In genomic region chr13:90890435-90890834, GRCh38 we compare ENCODE assay signal across 19 cellular contexts.
DNase-seq lines count a peak whose midpoint lies in the region; ATAC-seq, FAIRE-seq and TF ChIP-seq lines count a peak whose summit lies in the region.
"Had no signal": no experiment of that assay in that cellular context is flagged by ENCODE, and none has a peak within 500 bp of the region (broad histone marks: within the 10 kb centered on the region; RNA-seq: fewer than 3 reads in every experiment).

No MANE protein-coding gene starts in this region.

- H3K27me3 ChIP-seq in GM23338 (ENCODE audit: insufficient read depth) (no peaks in the 10 kb centered on the region), mesenchymal stem cell (ENCODE audit: control insufficient read depth in 1 of 2, insufficient read depth in 1 of 2, low read length in 2 of 2) (no peaks in the 10 kb centered on the region)

- no peak overlapping the region for H3K18ac ChIP-seq in mesenchymal stem cell (ENCODE audit: low read depth in 1 of 2, low read length in 2 of 2)

- H2BK120ac ChIP-seq in mesenchymal stem cell (ENCODE audit: low read depth, low read length) = no peak overlapping the region

- H3K23ac ChIP-seq in mesenchymal stem cell (ENCODE audit: low read length in 2 of 2) = no peak overlapping the region

- H3K9me2 ChIP-seq in GM23338 (ENCODE audit: insufficient read depth) = no peaks in the 10 kb centered on the region; the same call in 1 of the 2 replicates

- no peak overlapping the region for H3K27ac Mint-ChIP-seq in GM23338

- H4K20me1 ChIP-seq in GM23338 (replicated peaks; ENCODE audit: insufficient read depth) = no peaks in the 10 kb centered on the region

- H2BK15ac ChIP-seq in mesenchymal stem cell (ENCODE audit: low read depth, poor library complexity, severe bottlenecking) = no peak overlapping the region

- no peak overlapping the region for H3K4me3 ChIP-seq in GM23338
- H3K4me3 ChIP-seq in kidney (ENCODE audit: low read length in 2 of 2) = no peak overlapping the region
- no peak overlapping the region for H3K4me3 ChIP-seq in mesenchymal stem cell (ENCODE audit: insufficient read depth in 1 of 2, low read depth in 1 of 2, low read length in 2 of 2)

- H3K4me2 ChIP-seq in GM23338 (no peak overlapping the region), mesenchymal stem cell (ENCODE audit: low read length, poor library complexity, severe bottlenecking) (no peak overlapping the region)

- no peaks in the 10 kb centered on the region for H3K79me1 ChIP-seq in mesenchymal stem cell (replicated peaks; ENCODE audit: low read length, poor library complexity, severe bottlenecking)

- no peak overlapping the region for H2BK5ac ChIP-seq in mesenchymal stem cell (ENCODE audit: low read depth, low read length, poor library complexity, severe bottlenecking)

- H4K91ac ChIP-seq in mesenchymal stem cell (ENCODE audit: low read length) = no peak overlapping the region

- no peaks in the 10 kb centered on the region for H3K9me3 ChIP-seq in kidney (ENCODE audit: control insufficient read depth in 1 of 2, low read length in 2 of 2)
- no peaks in the 10 kb centered on the region for H3K9me3 ChIP-seq in mesenchymal stem cell (ENCODE audit: control insufficient read depth, low read length)

- no peaks in the 10 kb centered on the region for H3K36me3 ChIP-seq in GM23338 (ENCODE audit: insufficient read depth)
- no peaks in the 10 kb centered on the region for H3K36me3 ChIP-seq in kidney (ENCODE audit: control insufficient read depth in 1 of 2, insufficient read depth in 2 of 2, low read length in 2 of 2)
- no peaks in the 10 kb centered on the region for H3K36me3 ChIP-seq in mesenchymal stem cell (ENCODE audit: control insufficient read depth in 1 of 2, insufficient read depth in 2 of 2, low read depth in 1 of 2, low read length in 2 of 2)

- no peak overlapping the region for H2BK12ac ChIP-seq in mesenchymal stem cell (ENCODE audit: low read length in 2 of 2)

- no peaks in the 10 kb centered on the region for H3F3A ChIP-seq in GM23338 (replicated peaks; ENCODE audit: low read depth)

- no CpG with 5 or more reads among the region's 1 CpG for WGBS in mesenchymal stem cell

- H4K8ac ChIP-seq in mesenchymal stem cell (ENCODE audit: low read length) = no peak overlapping the region

- no peak overlapping the region for H3K4ac ChIP-seq in mesenchymal stem cell (ENCODE audit: low read depth in 1 of 2, low read length in 2 of 2)

- no peak overlapping the region for H3K14ac ChIP-seq in mesenchymal stem cell (ENCODE audit: low read length in 2 of 2)

- no peaks in the 10 kb centered on the region for H3K27me3 Mint-ChIP-seq in GM23338 (ENCODE audit: insufficient read depth, low read depth, poor library complexity)

- DNase-seq in GM23338 (ENCODE audit: low spot score) = no peak
- peak; percentile 13 for DNase-seq in NCI-H446 treated with DMSO at 0.1 percent for 48 hours (lab: John Stamatoyannopoulos, UW)
- DNase-seq in kidney = no peak
- DNase-seq in mesenchymal stem cell = no peak
- DNase-seq in stimulated activated naive CD4-positive, alpha-beta T cell treated with Interleukin-2 at 50 U/mL for 16 hours (lab: John Stamatoyannopoulos, UW) = no peak
- DNase-seq in NCI-H1436 (lab: John Stamatoyannopoulos, UW) = no peak
- DNase-seq in activated CD4-positive, alpha-beta T cell treated with anti-CD3 and anti-CD28 coated beads, Interleukin-2, amount 50 U/mL, for 48 hours = no peak
- DNase-seq: Calu3, DMS79 treated with DMSO at 0.1 percent for 48 hours, GF-D8, HCEC 1CT, KBM-7, NCI-H1694, NCI-H2081 treated with DMSO at 0.1 percent for 48 hours, NCI-H526, SHP77 treated with DMSO at 0.1 percent for 48 hours had no signal

- H3K79me2 ChIP-seq in GM23338 (replicated peaks; ENCODE audit: insufficient read depth) = no peaks in the 10 kb centered on the region

- peak overlapping the region; percentile 44; the same call in 1 of the 2 replicates for H2AFZ ChIP-seq in GM23338
- no peak overlapping the region for H2AFZ ChIP-seq in mesenchymal stem cell (ENCODE audit: low read depth, low read length)

- no peak for TF ChIP-seq CTCF in GM23338 (conservative IDR thresholded peaks at IDR 0.05; ENCODE audit: low read depth in 2 of 2)
- TF ChIP-seq CTCF in kidney (IDR thresholded peaks at IDR 0.05; ENCODE audit: borderline replicate concordance, extremely low read depth, insufficient read depth) = no peak

- intact Hi-C loops in kidney (cut with DNase I) = no loop called here

- H3K27ac ChIP-seq in GM23338 (ENCODE audit: low read depth) (no peak overlapping the region), kidney (ENCODE audit: low read depth in 2 of 2, low read length in 2 of 2) (no peak overlapping the region), mesenchymal stem cell (ENCODE audit: low read length, poor library complexity, severe bottlenecking) (peak overlapping the region; percentile 66)

- H3K4me1 ChIP-seq in GM23338 (ENCODE audit: insufficient read depth) (no peaks in the 10 kb centered on the region), kidney (ENCODE audit: control insufficient read depth in 1 of 2, insufficient read depth in 1 of 2, low read depth in 1 of 2, low read length in 2 of 2) (peaks cover 4 to 14% of the 10 kb centered on the region in 2 donors), mesenchymal stem cell (ENCODE audit: control insufficient read depth, insufficient read depth, low read depth, low read length) (peaks cover 4% of the 10 kb centered on the region)

- no peak for ATAC-seq in GM23338

- no peak overlapping the region for H3K4me3 Mint-ChIP-seq in GM23338

- H3K9ac ChIP-seq in kidney (ENCODE audit: low read length in 2 of 2) = no peak overlapping the region
- no peak overlapping the region for H3K9ac ChIP-seq in mesenchymal stem cell (ENCODE audit: low read length)

- no peak overlapping the region for H2AK5ac ChIP-seq in mesenchymal stem cell (ENCODE audit: low read length, severe bottlenecking)

- peak; percentile 91 for FAIRE-seq in kidney (lab: Jason Lieb, UNC)
- FAIRE-seq: GM12891, H1, HTR-8/SVneo had no signal

- no peaks in the 10 kb centered on the region for H3K36me3 Mint-ChIP-seq in GM23338 (ENCODE audit: low read depth)

- no peaks in the 10 kb centered on the region for H3K4me1 Mint-ChIP-seq in GM23338

- H3K9me3 Mint-ChIP-seq in GM23338 = no peaks in the 10 kb centered on the region

TF ChIP-seq in GM23338, 12 proteins besides CTCF, POLR2A, EP300 and RAD21 (continues in another document):
- no peak for TF ChIP-seq JUNB (IDR thresholded peaks at IDR 0.05; ENCODE audit: unreplicated experiment)
- TF ChIP-seq EZH2phosphoT487 (IDR thresholded peaks at IDR 0.05; ENCODE audit: unreplicated experiment) = no peak
- TF ChIP-seq STAT1 (IDR thresholded peaks at IDR 0.05; ENCODE audit: unreplicated experiment) = no peak
- TF ChIP-seq, protein P1, sequence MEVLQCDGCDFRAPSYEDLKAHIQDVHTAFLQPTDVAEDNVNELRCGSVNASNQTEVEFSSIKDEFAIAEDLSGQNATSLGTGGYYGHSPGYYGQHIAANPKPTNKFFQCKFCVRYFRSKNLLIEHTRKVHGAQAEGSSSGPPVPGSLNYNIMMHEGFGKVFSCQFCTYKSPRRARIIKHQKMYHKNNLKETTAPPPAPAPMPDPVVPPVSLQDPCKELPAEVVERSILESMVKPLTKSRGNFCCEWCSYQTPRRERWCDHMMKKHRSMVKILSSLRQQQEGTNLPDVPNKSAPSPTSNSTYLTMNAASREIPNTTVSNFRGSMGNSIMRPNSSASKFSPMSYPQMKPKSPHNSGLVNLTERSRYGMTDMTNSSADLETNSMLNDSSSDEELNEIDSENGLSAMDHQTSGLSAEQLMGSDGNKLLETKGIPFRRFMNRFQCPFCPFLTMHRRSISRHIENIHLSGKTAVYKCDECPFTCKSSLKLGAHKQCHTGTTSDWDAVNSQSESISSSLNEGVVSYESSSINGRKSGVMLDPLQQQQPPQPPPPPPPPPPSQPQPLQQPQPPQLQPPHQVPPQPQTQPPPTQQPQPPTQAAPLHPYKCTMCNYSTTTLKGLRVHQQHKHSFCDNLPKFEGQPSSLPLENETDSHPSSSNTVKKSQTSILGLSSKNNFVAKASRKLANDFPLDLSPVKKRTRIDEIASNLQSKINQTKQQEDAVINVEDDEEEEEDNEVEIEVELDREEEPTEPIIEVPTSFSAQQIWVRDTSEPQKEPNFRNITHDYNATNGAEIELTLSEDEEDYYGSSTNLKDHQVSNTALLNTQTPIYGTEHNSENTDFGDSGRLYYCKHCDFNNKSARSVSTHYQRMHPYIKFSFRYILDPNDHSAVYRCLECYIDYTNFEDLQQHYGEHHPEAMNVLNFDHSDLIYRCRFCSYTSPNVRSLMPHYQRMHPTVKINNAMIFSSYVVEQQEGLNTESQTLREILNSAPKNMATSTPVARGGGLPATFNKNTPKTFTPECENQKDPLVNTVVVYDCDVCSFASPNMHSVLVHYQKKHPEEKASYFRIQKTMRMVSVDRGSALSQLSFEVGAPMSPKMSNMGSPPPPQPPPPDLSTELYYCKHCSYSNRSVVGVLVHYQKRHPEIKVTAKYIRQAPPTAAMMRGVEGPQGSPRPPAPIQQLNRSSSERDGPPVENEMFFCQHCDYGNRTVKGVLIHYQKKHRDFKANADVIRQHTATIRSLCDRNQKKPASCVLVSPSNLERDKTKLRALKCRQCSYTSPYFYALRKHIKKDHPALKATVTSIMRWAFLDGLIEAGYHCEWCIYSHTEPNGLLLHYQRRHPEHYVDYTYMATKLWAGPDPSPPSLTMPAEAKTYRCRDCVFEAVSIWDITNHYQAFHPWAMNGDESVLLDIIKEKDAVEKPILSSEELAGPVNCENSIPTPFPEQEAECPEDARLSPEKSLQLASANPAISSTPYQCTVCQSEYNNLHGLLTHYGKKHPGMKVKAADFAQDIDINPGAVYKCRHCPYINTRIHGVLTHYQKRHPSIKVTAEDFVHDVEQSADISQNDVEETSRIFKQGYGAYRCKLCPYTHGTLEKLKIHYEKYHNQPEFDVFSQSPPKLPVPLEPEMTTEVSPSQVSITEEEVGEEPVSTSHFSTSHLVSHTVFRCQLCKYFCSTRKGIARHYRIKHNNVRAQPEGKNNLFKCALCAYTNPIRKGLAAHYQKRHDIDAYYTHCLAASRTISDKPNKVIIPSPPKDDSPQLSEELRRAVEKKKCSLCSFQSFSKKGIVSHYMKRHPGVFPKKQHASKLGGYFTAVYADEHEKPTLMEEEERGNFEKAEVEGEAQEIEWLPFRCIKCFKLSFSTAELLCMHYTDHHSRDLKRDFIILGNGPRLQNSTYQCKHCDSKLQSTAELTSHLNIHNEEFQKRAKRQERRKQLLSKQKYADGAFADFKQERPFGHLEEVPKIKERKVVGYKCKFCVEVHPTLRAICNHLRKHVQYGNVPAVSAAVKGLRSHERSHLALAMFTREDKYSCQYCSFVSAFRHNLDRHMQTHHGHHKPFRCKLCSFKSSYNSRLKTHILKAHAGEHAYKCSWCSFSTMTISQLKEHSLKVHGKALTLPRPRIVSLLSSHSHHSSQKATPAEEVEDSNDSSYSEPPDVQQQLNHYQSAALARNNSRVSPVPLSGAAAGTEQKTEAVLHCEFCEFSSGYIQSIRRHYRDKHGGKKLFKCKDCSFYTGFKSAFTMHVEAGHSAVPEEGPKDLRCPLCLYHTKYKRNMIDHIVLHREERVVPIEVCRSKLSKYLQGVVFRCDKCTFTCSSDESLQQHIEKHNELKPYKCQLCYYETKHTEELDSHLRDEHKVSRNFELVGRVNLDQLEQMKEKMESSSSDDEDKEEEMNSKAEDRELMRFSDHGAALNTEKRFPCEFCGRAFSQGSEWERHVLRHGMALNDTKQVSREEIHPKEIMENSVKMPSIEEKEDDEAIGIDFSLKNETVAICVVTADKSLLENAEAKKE (CRISPR knock-in tag; IDR thresholded peaks at IDR 0.05) = no peak
